ENCODE assay signal across 22 cellular contexts in genomic region chr17:66526827-66527226, GRCh38.
DNase-seq lines count a peak whose midpoint lies in the region; FAIRE-seq and TF ChIP-seq lines count a peak whose summit lies in the region.
"Had no signal": no experiment of that assay in that cellular context is flagged by ENCODE, and none has a peak within 500 bp of the region (broad histone marks: within the 10 kb centered on the region; RNA-seq: fewer than 3 reads in every experiment).

No MANE protein-coding gene starts in this region.

- CTCF ChIA-PET in activated naive CD4-positive, alpha-beta T cell treated with anti-CD3 and anti-CD28 coated beads, Interleukin-2, amount 10 ng/mL, durations not matched to agents 7 days and 5 days (lab: Charles Lee): no interaction called here
- CTCF ChIA-PET in H1 (lab: Charles Lee; ENCODE audit: partially characterized antibody): no interaction called here

- no peak overlapping the region for H3K4me3 Mint-ChIP-seq in activated naive CD4-positive, alpha-beta T cell treated with anti-CD3 and anti-CD28 coated beads, Interleukin-2, amount 50 U/mL, for 24 hours
- H3K4me3 Mint-ChIP-seq in activated naive CD4-positive, alpha-beta T cell treated with anti-CD3 and anti-CD28 coated beads, Interleukin-2, amount 10 ng/mL, durations not matched to agents 7 days and 5 days: no peak overlapping the region
- H3K4me3 Mint-ChIP-seq: activated CD4-positive, alpha-beta T cell treated with anti-CD3 and anti-CD28 coated beads, Interleukin-2, amount 10 ng/mL, durations not matched to agents 24 days and 14 days; CD4-positive, alpha-beta memory T cell; natural killer cell treated with Interleukin-12 subunit alpha and Interleukin-12 subunit beta and Interleukin-15 and Interleukin-18, amount 100 ng/mL, for 72 hours; stimulated activated memory B cell treated with anti-CD40 and anti-IgM and Interleukin-4, amounts not matched to agents 10 μg/mL and 1 μg/mL and 100 μg/mL, for 72 hours had no signal

- H4K91ac ChIP-seq in H1 (replicated peaks; ENCODE audit: insufficient read length, low read length): no peak overlapping the region

- H2BK5ac ChIP-seq in H1 (ENCODE audit: low read depth, low read length): no peak overlapping the region

- H3K56ac ChIP-seq in H1 (replicated peaks; ENCODE audit: insufficient read length, low read depth, low read length): no peak overlapping the region

- H2AFZ ChIP-seq in H1 (ENCODE audit: low read length): no peak overlapping the region
- H2AFZ ChIP-seq: parathyroid adenoma had no signal

- TF ChIP-seq RAD21 in H1 (IDR thresholded peaks at IDR 0.05 in 1 of 2, conservative IDR thresholded peaks at IDR 0.05 in 1 of 2; ENCODE audit: low read depth in 2 of 2, low read length in 2 of 2): no peak

- no peak overlapping the region for H4K8ac ChIP-seq in H1 (ENCODE audit: extremely low read depth, insufficient read depth, low read length)

- H3K27ac ChIP-seq in H1 (ENCODE audit: low read depth, low read length) (no peak overlapping the region), temporal lobe (ENCODE audit: low read depth, low read length) (peak overlapping the region; percentile 47)
- H3K27ac ChIP-seq: parathyroid adenoma, transverse colon had no signal

- no peak for TF ChIP-seq EP300 in H1 (IDR thresholded peaks at IDR 0.05; ENCODE audit: borderline replicate concordance in 1 of 2, low read depth in 2 of 2, low read length in 2 of 2)

- no peak overlapping the region for H3K4me3 ChIP-seq in H1 (ENCODE audit: extremely low read depth in 1 of 4, insufficient read depth in 2 of 4, low read depth in 3 of 4, low read length in 4 of 4)
- H3K4me3 ChIP-seq: gastroesophageal sphincter, transverse colon had no signal

- no peak overlapping the region for H3K4me2 ChIP-seq in H1 (ENCODE audit: insufficient read depth in 1 of 2, low read depth in 2 of 2, low read length in 2 of 2)

- no peaks in the 10 kb centered on the region for H3K36me3 ChIP-seq in H1 (ENCODE audit: control insufficient read depth in 2 of 4, insufficient read depth in 4 of 4, low read length in 3 of 4)
- H3K36me3 ChIP-seq: gastroesophageal sphincter, transverse colon had no signal

- no peak overlapping the region for H2BK120ac ChIP-seq in H1 (replicated peaks; ENCODE audit: low read depth, low read length)

- no peaks in the 10 kb centered on the region for H3K79me2 ChIP-seq in H1 (ENCODE audit: control insufficient read depth in 1 of 2, insufficient read depth in 2 of 2, low read length in 2 of 2)
- H3K79me2 ChIP-seq: parathyroid adenoma had no signal

- no peaks in the 10 kb centered on the region for H3K27me3 Mint-ChIP-seq in activated naive CD4-positive, alpha-beta T cell treated with anti-CD3 and anti-CD28 coated beads, Interleukin-2, amount 50 U/mL, for 24 hours
- H3K27me3 Mint-ChIP-seq in activated naive CD4-positive, alpha-beta T cell treated with anti-CD3 and anti-CD28 coated beads, Interleukin-2, amount 10 ng/mL, durations not matched to agents 7 days and 5 days: no peaks in the 10 kb centered on the region
- H3K27me3 Mint-ChIP-seq: activated CD4-positive, alpha-beta T cell treated with anti-CD3 and anti-CD28 coated beads, Interleukin-2, amount 10 ng/mL, durations not matched to agents 24 days and 14 days; CD4-positive, alpha-beta memory T cell; natural killer cell treated with Interleukin-12 subunit alpha and Interleukin-12 subunit beta and Interleukin-15 and Interleukin-18, amount 100 ng/mL, for 72 hours; stimulated activated memory B cell treated with anti-CD40 and anti-IgM and Interleukin-4, amounts not matched to agents 10 μg/mL and 1 μg/mL and 100 μg/mL, for 72 hours had no signal

- DNase-seq in activated naive CD4-positive, alpha-beta T cell treated with anti-CD3 and anti-CD28 coated beads, Interleukin-2, amount 10 ng/mL, durations not matched to agents 7 days and 5 days: no peak
- peak; percentile 77 for DNase-seq in NCI-H69 (lab: John Stamatoyannopoulos, UW)
- no peak for DNase-seq in H1 (ENCODE audit: low read depth in 1 of 2, low spot score in 2 of 2)
- DNase-seq in germinal center (ENCODE audit: low spot score): no peak
- DNase-seq in activated effector memory CD4-positive, alpha-beta T cell treated with anti-CD3 and anti-CD28 coated beads, Interleukin-2, amount 50 U/mL, for 16 hours: no peak
- DNase-seq: activated CD4-positive, alpha-beta T cell treated with anti-CD3 and anti-CD28 coated beads, Interleukin-2, amount 10 ng/mL, durations not matched to agents 24 days and 14 days; aorta; CD4-positive, alpha-beta memory T cell; DMS79 treated with DMSO at 0.1 percent for 48 hours; effector CD8-positive, alpha-beta T cell; Kasumi-1; NCI-H1092; NCI-H2029 treated with DMSO at 0.1 percent for 48 hours; SHP77 treated with DMSO at 0.1 percent for 48 hours; transverse colon had no signal

- no peak overlapping the region for H3K4ac ChIP-seq in H1 (replicated peaks; ENCODE audit: insufficient read length, low read depth, low read length)

- H3K4me1 ChIP-seq in H1 (replicated peaks in 1 of 4; ENCODE audit: control insufficient read depth in 3 of 4, insufficient read depth in 4 of 4, low read length in 3 of 4): peaks cover 2 to 17% (median 8%) of the 10 kb centered on the region in 4 experiments
- H3K4me1 ChIP-seq: parathyroid adenoma had no signal

- peaks cover 66% of the 10 kb centered on the region for H3K4me1 Mint-ChIP-seq in activated naive CD4-positive, alpha-beta T cell treated with anti-CD3 and anti-CD28 coated beads, Interleukin-2, amount 50 U/mL, for 24 hours
- peaks cover 33% of the 10 kb centered on the region for H3K4me1 Mint-ChIP-seq in activated naive CD4-positive, alpha-beta T cell treated with anti-CD3 and anti-CD28 coated beads, Interleukin-2, amount 10 ng/mL, durations not matched to agents 7 days and 5 days
- H3K4me1 Mint-ChIP-seq: stimulated activated memory B cell treated with anti-CD40 and anti-IgM and Interleukin-4, amounts not matched to agents 10 μg/mL and 1 μg/mL and 100 μg/mL, for 72 hours had no signal

- no peaks in the 10 kb centered on the region for H3K9me3 Mint-ChIP-seq in activated naive CD4-positive, alpha-beta T cell treated with anti-CD3 and anti-CD28 coated beads, Interleukin-2, amount 50 U/mL, for 24 hours
- H3K9me3 Mint-ChIP-seq in activated naive CD4-positive, alpha-beta T cell treated with anti-CD3 and anti-CD28 coated beads, Interleukin-2, amount 10 ng/mL, durations not matched to agents 7 days and 5 days: no peaks in the 10 kb centered on the region
- H3K9me3 Mint-ChIP-seq: natural killer cell treated with Interleukin-12 subunit alpha and Interleukin-12 subunit beta and Interleukin-15 and Interleukin-18, amount 100 ng/mL, for 72 hours had no signal

- H3K18ac ChIP-seq in H1 (ENCODE audit: extremely low read depth, low read length): no peak overlapping the region

- H3K23me2 ChIP-seq in H1 (ENCODE audit: low read depth, low read length): no peaks in the 10 kb centered on the region

- H3K79me1 ChIP-seq in H1 (ENCODE audit: low read depth, low read length): peaks cover 2% of the 10 kb centered on the region; the same call in 1 of the 2 replicates

- no peaks in the 10 kb centered on the region for H4K20me1 ChIP-seq in H1 (replicated peaks in 1 of 2; ENCODE audit: control insufficient read depth in 1 of 2, insufficient read depth in 2 of 2, low read length in 2 of 2)

- H2BK15ac ChIP-seq in H1 (ENCODE audit: low read length): no peak overlapping the region

- POLR2A ChIA-PET in H1 (lab: Charles Lee; ENCODE audit: partially characterized antibody): no interaction called here

- H3K9me3 ChIP-seq in H1 (ENCODE audit: insufficient read depth in 2 of 2, low read depth in 1 of 2, low read length in 1 of 2): no peaks in the 10 kb centered on the region
- H3K9me3 ChIP-seq: gastroesophageal sphincter, transverse colon had no signal

- TF ChIP-seq POLR2A in H1 (IDR thresholded peaks at IDR 0.05; ENCODE audit: control extremely low read depth in 1 of 2, low read depth in 2 of 2, low read length in 2 of 2): no peak

- no peak for TF ChIP-seq CTCF in H1 (IDR thresholded peaks at IDR 0.05; ENCODE audit: control extremely low read depth in 1 of 3, insufficient read depth in 1 of 3, low read depth in 1 of 3, low read length in 3 of 3)

- peaks cover 20% of the 10 kb centered on the region for H3K36me3 Mint-ChIP-seq in activated naive CD4-positive, alpha-beta T cell treated with anti-CD3 and anti-CD28 coated beads, Interleukin-2, amount 50 U/mL, for 24 hours
- peaks cover 39% of the 10 kb centered on the region for H3K36me3 Mint-ChIP-seq in activated naive CD4-positive, alpha-beta T cell treated with anti-CD3 and anti-CD28 coated beads, Interleukin-2, amount 10 ng/mL, durations not matched to agents 7 days and 5 days
- H3K36me3 Mint-ChIP-seq: natural killer cell treated with Interleukin-12 subunit alpha and Interleukin-12 subunit beta and Interleukin-15 and Interleukin-18, amount 100 ng/mL, for 72 hours; stimulated activated memory B cell treated with anti-CD40 and anti-IgM and Interleukin-4, amounts not matched to agents 10 μg/mL and 1 μg/mL and 100 μg/mL, for 72 hours had no signal

- no peak overlapping the region for H4K5ac ChIP-seq in H1 (ENCODE audit: insufficient read length, low read depth, low read length)

- 91% methylated on average over 4 of the region's 4 CpGs; no CpG with 5 or more reads in 1 of the 2 experiments for WGBS in H1 (ENCODE audit: extremely low coverage in 1 of 2, insufficient coverage in 1 of 2, insufficient read length in 1 of 2, insufficient replicate concordance in 2 of 2, low coverage in 1 of 2, low lambda C conversion rate in 2 of 2, missing lambda C conversion rate in 1 of 2), 2 experiments

- 0 out of 2 replicates have a peak overlapping the region, but pooled peaks have one; percentile 44 for H2BK20ac ChIP-seq in H1 (ENCODE audit: low read length)

- no peak overlapping the region for H2BK12ac ChIP-seq in H1 (ENCODE audit: low read depth, low read length)

- no peak overlapping the region for H3K23ac ChIP-seq in H1 (ENCODE audit: insufficient read length)

- no peak overlapping the region for H3K14ac ChIP-seq in H1 (ENCODE audit: insufficient read length)

- 0 out of 2 replicates have a peak overlapping the region, but pooled peaks have one; percentile 9 for H2AK5ac ChIP-seq in H1 (ENCODE audit: low read depth, low read length)

- peak overlapping the region; percentile 10 for H3K27ac Mint-ChIP-seq in activated naive CD4-positive, alpha-beta T cell treated with anti-CD3 and anti-CD28 coated beads, Interleukin-2, amount 50 U/mL, for 24 hours
- H3K27ac Mint-ChIP-seq in activated naive CD4-positive, alpha-beta T cell treated with anti-CD3 and anti-CD28 coated beads, Interleukin-2, amount 10 ng/mL, durations not matched to agents 7 days and 5 days: no peak overlapping the region
- H3K27ac Mint-ChIP-seq: natural killer cell treated with Interleukin-12 subunit alpha and Interleukin-12 subunit beta and Interleukin-15 and Interleukin-18, amount 100 ng/mL, for 72 hours; stimulated activated memory B cell treated with anti-CD40 and anti-IgM and Interleukin-4, amounts not matched to agents 10 μg/mL and 1 μg/mL and 100 μg/mL, for 72 hours had no signal

- FAIRE-seq in H1 (lab: Jason Lieb, UNC): no peak
- FAIRE-seq: H54 had no signal

- H3K27me3 ChIP-seq in H1 (replicated peaks in 1 of 4; ENCODE audit: control insufficient read depth in 3 of 4, extremely low read depth in 1 of 4, insufficient read depth in 3 of 4, low read length in 3 of 4): no peaks in the 10 kb centered on the region
- H3K27me3 ChIP-seq: gastroesophageal sphincter, transverse colon had no signal

- H3K9ac ChIP-seq in H1 (replicated peaks in 1 of 4; ENCODE audit: extremely low read depth in 1 of 4, low read depth in 3 of 4, low read length in 3 of 4): no peak overlapping the region; a peak in 1 of 7 replicates
- H3K9ac ChIP-seq: parathyroid adenoma had no signal
